Comparison of ENCODE assay signal across 28 cellular contexts in the genomic region with DNA sequence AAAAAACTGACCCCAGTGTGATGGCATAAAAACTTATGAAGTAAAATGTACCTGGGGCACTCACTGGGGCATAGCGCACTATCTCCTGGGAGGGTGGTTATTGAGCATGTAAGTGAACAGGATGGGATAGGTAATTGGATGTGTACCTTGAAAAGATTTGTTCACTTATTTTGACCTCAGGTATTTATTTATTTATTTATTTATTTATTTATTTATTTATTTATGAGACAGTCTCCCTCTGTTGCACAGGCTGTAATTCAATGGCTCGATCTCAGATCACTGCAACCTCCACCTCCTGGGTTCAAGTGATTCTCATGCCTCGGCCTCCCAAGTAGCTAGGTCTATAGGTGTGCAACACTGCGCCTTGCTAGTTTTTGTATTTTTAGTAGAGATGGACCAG. TPM values are rescaled to one million over a fixed set of nuclear protein-coding genes. Genes with fewer than 3 reads are reported as not detected.
DNase-seq lines count a peak whose midpoint lies in the region; ATAC-seq, FAIRE-seq and TF ChIP-seq lines count a peak whose summit lies in the region.
"Had no signal": no experiment of that assay in that cellular context is flagged by ENCODE, and none has a peak within 500 bp of the region (broad histone marks: within the 10 kb centered on the region; RNA-seq: fewer than 3 reads in every experiment).

No MANE protein-coding gene starts in this region.

- TF ChIP-seq POLR2A in A549 (IDR thresholded peaks at IDR 0.05; ENCODE audit: low read length): no peak

- no peak for ATAC-seq in A549
- ATAC-seq: CD8-positive, alpha-beta T cell had no signal

- H3K4me2 ChIP-seq in A549: no peak overlapping the region
- H3K4me2 ChIP-seq: BLaER1 had no signal

- 39% methylated on average over 4 of the region's 4 CpGs for WGBS in A549 (ENCODE audit: missing lambda C conversion rate)

- CTCF ChIA-PET in A549 (lab: Yijun Ruan, JAX) (no interaction called here), HEK293 (lab: Yijun Ruan, JAX) (no interaction called here)

- FAIRE-seq in A549 (lab: Jason Lieb, UNC): no peak
- FAIRE-seq: A204.1 had no signal

- H3K4me3 ChIP-seq in A549: no peak overlapping the region
- H3K4me3 ChIP-seq in HEK293 (ENCODE audit: low read depth, low read length): no peak overlapping the region
- H3K4me3 ChIP-seq: BLaER1; BLaER1 treated with 17β-estradiol and CSF1 and Interleukin-3, amounts not matched to agents 10 nM and 100 nM had no signal

- H3K4me1 ChIP-seq in A549 (no peaks in the 10 kb centered on the region), HEK293 (ENCODE audit: control insufficient read depth, insufficient read depth, low read length) (no peaks in the 10 kb centered on the region)
- H3K4me1 ChIP-seq: BE2C, Caco-2 had no signal

- TF ChIP-seq CTCF in A549 (IDR thresholded peaks at IDR 0.05) (no peak), HEK293 (tag by site-specific recombination; IDR thresholded peaks at IDR 0.05) (no peak)

- H3K27ac ChIP-seq in A549 (no peak overlapping the region), HEK293 (ENCODE audit: extremely low read depth, low read depth, low read length) (no peak overlapping the region)
- H3K27ac ChIP-seq: 22Rv1; BLaER1; BLaER1 treated with 17β-estradiol and CSF1 and Interleukin-3, amounts not matched to agents 10 nM and 100 nM; C4-2B had no signal

- H3K9me3 ChIP-seq in A549: 0 out of 3 replicates have a peak, but pooled peaks cover 3% of the 10 kb centered on the region
- no peaks in the 10 kb centered on the region for H3K9me3 ChIP-seq in HEK293 (ENCODE audit: control insufficient read depth, insufficient read depth, low read depth, low read length)
- H3K9me3 ChIP-seq: BE2C, Caco-2 had no signal

- DNase-seq in A549 (ENCODE audit: low read depth in 1 of 2, low spot score in 1 of 2): no peak
- DNase-seq in SK-N-DZ (ENCODE audit: low spot score): no peak
- no peak for DNase-seq in activated effector memory CD4-positive, alpha-beta T cell treated with anti-CD3 and anti-CD28 coated beads, Interleukin-2, amount 50 U/mL, for 16 hours
- DNase-seq: 8988T; ACHN; AML-193; BE2C; C1 segment of cervical spinal cord; Caco-2; Calu3; CD4-positive, alpha-beta memory T cell; CD4-positive, alpha-beta T cell; CD4-positive, CD25-positive, alpha-beta regulatory T cell; CD8-positive, alpha-beta memory T cell; CD8-positive, alpha-beta T cell; COR-L47; DMS 273 treated with DMSO at 0.1 percent for 48 hours; DMS153; DMS79; DMS79 treated with DMSO at 0.1 percent for 48 hours; DND-41; EL had no signal

- no peak for TF ChIP-seq EP300 in A549 (IDR thresholded peaks at IDR 0.05)

- TF ChIP-seq RAD21 in A549 (conservative IDR thresholded peaks at IDR 0.05 in 1 of 2, IDR thresholded peaks at IDR 0.05 in 1 of 2): no peak

- POLR2A ChIA-PET in A549 (lab: Yijun Ruan, JAX): no interaction called here
- POLR2A ChIA-PET in HEK293 (lab: Yijun Ruan, JAX): no interaction called here

- no peaks in the 10 kb centered on the region for H3K36me3 ChIP-seq in HEK293 (ENCODE audit: control insufficient read depth in 2 of 2, insufficient read depth in 1 of 2, low read length in 2 of 2)
- H3K36me3 ChIP-seq: BE2C; BLaER1; BLaER1 treated with 17β-estradiol and CSF1 and Interleukin-3, amounts not matched to agents 10 nM and 100 nM had no signal

TF ChIP-seq in A549, 52 proteins besides CTCF, POLR2A, EP300 and RAD21:
- no peak for TF ChIP-seq CHD2 (IDR thresholded peaks at IDR 0.05; ENCODE audit: low read length, partially characterized antibody)
- peak; percentile 52 for TF ChIP-seq ZC3H11A (IDR thresholded peaks at IDR 0.05)
- no peak for TF ChIP-seq ZNF302 (CRISPR knock-in tag; IDR thresholded peaks at IDR 0.05)
- no peak for TF ChIP-seq HOXB13 (CRISPR knock-in tag; IDR thresholded peaks at IDR 0.05; ENCODE audit: low read depth)
- no peak for TF ChIP-seq RCOR1 (IDR thresholded peaks at IDR 0.05; ENCODE audit: low read depth, low read length)
- no peak for TF ChIP-seq BHLHE40 (IDR thresholded peaks at IDR 0.05; ENCODE audit: low read depth, low read length)
- TF ChIP-seq EHF (CRISPR knock-in tag; IDR thresholded peaks at IDR 0.05): no peak
- TF ChIP-seq, protein P1, sequence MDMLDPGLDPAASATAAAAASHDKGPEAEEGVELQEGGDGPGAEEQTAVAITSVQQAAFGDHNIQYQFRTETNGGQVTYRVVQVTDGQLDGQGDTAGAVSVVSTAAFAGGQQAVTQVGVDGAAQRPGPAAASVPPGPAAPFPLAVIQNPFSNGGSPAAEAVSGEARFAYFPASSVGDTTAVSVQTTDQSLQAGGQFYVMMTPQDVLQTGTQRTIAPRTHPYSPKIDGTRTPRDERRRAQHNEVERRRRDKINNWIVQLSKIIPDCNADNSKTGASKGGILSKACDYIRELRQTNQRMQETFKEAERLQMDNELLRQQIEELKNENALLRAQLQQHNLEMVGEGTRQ (IDR thresholded peaks at IDR 0.05): no peak

TF ChIP-seq in HEK293, 187 proteins besides CTCF, POLR2A, EP300 and RAD21 (continues in another document):
- TF ChIP-seq, protein P2, sequence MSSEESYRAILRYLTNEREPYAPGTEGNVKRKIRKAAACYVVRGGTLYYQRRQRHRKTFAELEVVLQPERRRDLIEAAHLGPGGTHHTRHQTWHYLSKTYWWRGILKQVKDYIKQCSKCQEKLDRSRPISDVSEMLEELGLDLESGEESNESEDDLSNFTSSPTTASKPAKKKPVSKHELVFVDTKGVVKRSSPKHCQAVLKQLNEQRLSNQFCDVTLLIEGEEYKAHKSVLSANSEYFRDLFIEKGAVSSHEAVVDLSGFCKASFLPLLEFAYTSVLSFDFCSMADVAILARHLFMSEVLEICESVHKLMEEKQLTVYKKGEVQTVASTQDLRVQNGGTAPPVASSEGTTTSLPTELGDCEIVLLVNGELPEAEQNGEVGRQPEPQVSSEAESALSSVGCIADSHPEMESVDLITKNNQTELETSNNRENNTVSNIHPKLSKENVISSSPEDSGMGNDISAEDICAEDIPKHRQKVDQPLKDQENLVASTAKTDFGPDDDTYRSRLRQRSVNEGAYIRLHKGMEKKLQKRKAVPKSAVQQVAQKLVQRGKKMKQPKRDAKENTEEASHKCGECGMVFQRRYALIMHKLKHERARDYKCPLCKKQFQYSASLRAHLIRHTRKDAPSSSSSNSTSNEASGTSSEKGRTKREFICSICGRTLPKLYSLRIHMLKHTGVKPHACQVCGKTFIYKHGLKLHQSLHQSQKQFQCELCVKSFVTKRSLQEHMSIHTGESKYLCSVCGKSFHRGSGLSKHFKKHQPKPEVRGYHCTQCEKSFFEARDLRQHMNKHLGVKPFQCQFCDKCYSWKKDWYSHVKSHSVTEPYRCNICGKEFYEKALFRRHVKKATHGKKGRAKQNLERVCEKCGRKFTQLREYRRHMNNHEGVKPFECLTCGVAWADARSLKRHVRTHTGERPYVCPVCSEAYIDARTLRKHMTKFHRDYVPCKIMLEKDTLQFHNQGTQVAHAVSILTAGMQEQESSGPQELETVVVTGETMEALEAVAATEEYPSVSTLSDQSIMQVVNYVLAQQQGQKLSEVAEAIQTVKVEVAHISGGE (tag by site-specific recombination; conservative IDR thresholded peaks at IDR 0.05; ENCODE audit: low read depth): 0 out of 2 replicates have a peak, but pooled peaks have one; percentile 24
- TF ChIP-seq ZNF274 (IDR thresholded peaks at IDR 0.05; ENCODE audit: low read length) (no peak), ZNF274 (tag by site-specific recombination; IDR thresholded peaks at IDR 0.05; ENCODE audit: borderline replicate concordance) (no peak), ZNF664 (tag by site-specific recombination; IDR thresholded peaks at IDR 0.05) (no peak), ZNF426 (tag by site-specific recombination; IDR thresholded peaks at IDR 0.05) (peak; percentile 30)
- TF ChIP-seq, protein P3, sequence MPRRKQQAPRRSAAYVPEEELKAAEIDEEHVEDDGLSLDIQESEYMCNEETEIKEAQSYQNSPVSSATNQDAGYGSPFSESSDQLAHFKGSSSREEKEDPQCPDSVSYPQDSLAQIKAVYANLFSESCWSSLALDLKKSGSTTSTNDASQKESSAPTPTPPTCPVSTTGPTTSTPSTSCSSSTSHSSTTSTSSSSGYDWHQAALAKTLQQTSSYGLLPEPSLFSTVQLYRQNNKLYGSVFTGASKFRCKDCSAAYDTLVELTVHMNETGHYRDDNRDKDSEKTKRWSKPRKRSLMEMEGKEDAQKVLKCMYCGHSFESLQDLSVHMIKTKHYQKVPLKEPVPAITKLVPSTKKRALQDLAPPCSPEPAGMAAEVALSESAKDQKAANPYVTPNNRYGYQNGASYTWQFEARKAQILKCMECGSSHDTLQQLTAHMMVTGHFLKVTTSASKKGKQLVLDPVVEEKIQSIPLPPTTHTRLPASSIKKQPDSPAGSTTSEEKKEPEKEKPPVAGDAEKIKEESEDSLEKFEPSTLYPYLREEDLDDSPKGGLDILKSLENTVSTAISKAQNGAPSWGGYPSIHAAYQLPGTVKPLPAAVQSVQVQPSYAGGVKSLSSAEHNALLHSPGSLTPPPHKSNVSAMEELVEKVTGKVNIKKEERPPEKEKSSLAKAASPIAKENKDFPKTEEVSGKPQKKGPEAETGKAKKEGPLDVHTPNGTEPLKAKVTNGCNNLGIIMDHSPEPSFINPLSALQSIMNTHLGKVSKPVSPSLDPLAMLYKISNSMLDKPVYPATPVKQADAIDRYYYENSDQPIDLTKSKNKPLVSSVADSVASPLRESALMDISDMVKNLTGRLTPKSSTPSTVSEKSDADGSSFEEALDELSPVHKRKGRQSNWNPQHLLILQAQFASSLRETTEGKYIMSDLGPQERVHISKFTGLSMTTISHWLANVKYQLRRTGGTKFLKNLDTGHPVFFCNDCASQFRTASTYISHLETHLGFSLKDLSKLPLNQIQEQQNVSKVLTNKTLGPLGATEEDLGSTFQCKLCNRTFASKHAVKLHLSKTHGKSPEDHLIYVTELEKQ (tag by site-specific recombination; IDR thresholded peaks at IDR 0.05; ENCODE audit: borderline replicate concordance): no peak

RNA-seq across cellular contexts. Expression of a gene that starts 5.9 kb away (rescaled TPM):
- polyA plus RNA-seq in A549 (2011; rRNA removed): not detected in 2 replicates
- not detected in 2 replicates for polyA plus RNA-seq in A549 (2012; cell fraction: cytosol; rRNA removed)
- not detected in 2 replicates for polyA plus RNA-seq in A549 (2012; cell fraction: nucleus; rRNA removed)
- polyA plus RNA-seq in A549 (2017; fragmentation: RNase III; extraction: RNeasy Plus Mini Kit Qiagen cat#74134 plus additional on column Dnase treatment): not detected in 3 replicates
- not detected in 2 replicates for polyA minus RNA-seq in A549 (2011; rRNA and poly(A)+ RNA removed)
- polyA plus RNA-seq in SK-N-DZ (2014; cell fraction: cytosol; rRNA removed): 10.6 and 14.2 TPM in 2 replicates
- polyA plus RNA-seq in SK-N-DZ (2014; cell fraction: nucleus; rRNA removed): 6.8 and 9.1 TPM in 2 replicates
